ENCODE assay signal across 9 cellular contexts in the genomic region with DNA sequence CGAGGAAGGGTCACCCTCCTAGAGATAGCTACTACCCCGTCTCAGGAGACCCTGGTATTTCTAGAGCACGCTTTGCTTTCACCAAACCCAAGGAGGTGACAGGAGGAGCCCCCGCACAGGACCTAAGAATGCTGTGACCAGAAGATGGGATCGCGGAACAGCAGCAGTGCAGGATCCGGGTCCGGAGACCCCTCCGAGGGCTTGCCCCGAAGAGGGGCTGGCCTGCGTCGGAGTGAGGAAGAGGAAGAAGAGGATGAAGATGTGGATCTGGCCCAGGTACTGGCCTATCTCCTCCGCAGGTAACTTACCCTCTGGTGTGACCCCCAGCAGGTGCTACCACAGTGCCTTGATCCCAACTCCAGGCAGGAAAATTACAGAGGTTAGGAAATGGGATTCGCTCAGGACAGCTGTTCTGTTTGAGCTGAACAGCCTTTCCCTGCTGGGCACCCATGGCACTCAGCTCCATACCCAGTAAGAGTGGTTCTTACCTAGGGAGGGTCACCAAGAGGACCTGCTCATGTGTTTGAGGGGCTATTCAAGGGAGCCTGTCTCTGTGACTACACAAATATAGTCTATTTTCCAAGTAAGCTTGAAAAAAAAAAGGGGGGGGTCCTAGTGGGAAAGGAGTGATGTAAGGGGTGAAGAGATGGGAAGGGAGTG. TPM values are rescaled to one million over a fixed set of nuclear protein-coding genes. Genes with fewer than 3 reads are reported as not detected.
DNase-seq lines count a peak whose midpoint lies in the region; ATAC-seq lines count a peak whose summit lies in the region.
"Had no signal": no experiment of that assay in that cellular context is flagged by ENCODE, and none has a peak within 500 bp of the region (broad histone marks: within the 10 kb centered on the region; RNA-seq: fewer than 3 reads in every experiment).

No MANE protein-coding gene starts in this region.

- H3K4me3 ChIP-seq in HUES48 (ENCODE audit: low read depth, low read length) (peak overlapping the region; percentile 92), iPS-15b (ENCODE audit: low read depth, low read length) (peak overlapping the region; percentile 93)

- H3K9ac ChIP-seq in HUES48 (ENCODE audit: low read depth, low read length) = peak overlapping the region; percentile 55
- peak overlapping the region; percentile 74 for H3K9ac ChIP-seq in iPS-15b (ENCODE audit: low read depth, low read length)

- peaks cover 62% of the 10 kb centered on the region for H3K36me3 Mint-ChIP-seq in activated T-helper 17 cell treated with anti-CD3 and anti-CD28 coated beads, Interleukin-2, amount 50 U/mL, for 72 hours (ENCODE audit: low read depth)
- peaks cover 26 to 47% of the 10 kb centered on the region in 2 donors for H3K36me3 Mint-ChIP-seq in stimulated activated naive B cell treated with anti-CD40 and anti-IgM and Interleukin-4, amounts not matched to agents 10 μg/mL and 1 μg/mL and 100 μg/mL, for 72 hours

- H3K27me3 ChIP-seq in HUES48 (ENCODE audit: control insufficient read depth, insufficient read depth, low read length) (no peaks in the 10 kb centered on the region), iPS-15b (ENCODE audit: control insufficient read depth, insufficient read depth, low read length) (no peaks in the 10 kb centered on the region)

- no peaks in the 10 kb centered on the region for H3K27me3 Mint-ChIP-seq in activated T-helper 17 cell treated with anti-CD3 and anti-CD28 coated beads, Interleukin-2, amount 50 U/mL, for 72 hours
- H3K27me3 Mint-ChIP-seq in stimulated activated naive B cell treated with anti-CD40 and anti-IgM and Interleukin-4, amounts not matched to agents 10 μg/mL and 1 μg/mL and 100 μg/mL, for 72 hours = no peaks in the 10 kb centered on the region

- peaks cover 24% of the 10 kb centered on the region for H3K4me1 Mint-ChIP-seq in activated T-helper 17 cell treated with anti-CD3 and anti-CD28 coated beads, Interleukin-2, amount 50 U/mL, for 72 hours
- peaks cover 20 to 24% of the 10 kb centered on the region in 2 donors for H3K4me1 Mint-ChIP-seq in stimulated activated naive B cell treated with anti-CD40 and anti-IgM and Interleukin-4, amounts not matched to agents 10 μg/mL and 1 μg/mL and 100 μg/mL, for 72 hours

- DNase-seq in stimulated activated naive B cell treated with anti-CD40 and anti-IgM and Interleukin-4, amounts not matched to agents 10 μg/mL and 1 μg/mL and 100 μg/mL, for 72 hours = no peak
- no peak for DNase-seq in DMS153 (lab: John Stamatoyannopoulos, UW)
- no peak for DNase-seq in NCI-H1694 (lab: John Stamatoyannopoulos, UW)

- peak overlapping the region; percentile 100 for H3K4me3 Mint-ChIP-seq in activated T-helper 17 cell treated with anti-CD3 and anti-CD28 coated beads, Interleukin-2, amount 50 U/mL, for 72 hours
- peak overlapping the region; percentile 97 to 99 for H3K4me3 Mint-ChIP-seq in stimulated activated naive B cell treated with anti-CD40 and anti-IgM and Interleukin-4, amounts not matched to agents 10 μg/mL and 1 μg/mL and 100 μg/mL, for 72 hours

- H3K27ac Mint-ChIP-seq in activated T-helper 17 cell treated with anti-CD3 and anti-CD28 coated beads, Interleukin-2, amount 50 U/mL, for 72 hours = peak overlapping the region; percentile 98
- H3K27ac Mint-ChIP-seq in stimulated activated naive B cell treated with anti-CD40 and anti-IgM and Interleukin-4, amounts not matched to agents 10 μg/mL and 1 μg/mL and 100 μg/mL, for 72 hours = peak overlapping the region; percentile 100

- H3K36me3 ChIP-seq in HUES48 (ENCODE audit: control insufficient read depth, insufficient read depth, low read length) = peaks cover 38% of the 10 kb centered on the region
- H3K36me3 ChIP-seq in iPS-15b (ENCODE audit: control insufficient read depth, insufficient read depth, low read length) = peaks cover 23% of the 10 kb centered on the region

- H3K27ac ChIP-seq in HUES48 (ENCODE audit: low read depth, low read length) = peak overlapping the region; percentile 73

- no peaks in the 10 kb centered on the region for H3K9me3 ChIP-seq in HUES48 (ENCODE audit: control insufficient read depth, insufficient read depth, low read length)
- H3K9me3 ChIP-seq in iPS-15b (ENCODE audit: control insufficient read depth, insufficient read depth, low read length) = no peaks in the 10 kb centered on the region

- H3K4me1 ChIP-seq in HUES48 (ENCODE audit: control insufficient read depth, insufficient read depth, low read length) = no peaks in the 10 kb centered on the region
- peaks cover 3% of the 10 kb centered on the region for H3K4me1 ChIP-seq in iPS-15b (ENCODE audit: control insufficient read depth, insufficient read depth, low read length)

- ATAC-seq in activated T-helper 17 cell treated with anti-CD3 and anti-CD28 coated beads, Interleukin-2, amount 50 U/mL, for 72 hours (replicated peaks) = no peak
- no peak for ATAC-seq in stimulated activated naive B cell treated with anti-CD40 and anti-IgM and Interleukin-4, amounts not matched to agents 10 μg/mL and 1 μg/mL and 100 μg/mL, for 72 hours (replicated peaks)
- no peak for ATAC-seq in HG03196 (IDR thresholded peaks at IDR 0.05; ENCODE audit: unreplicated experiment)
- ATAC-seq in GM19455 (IDR thresholded peaks at IDR 0.05; ENCODE audit: unreplicated experiment) = no peak

- no peaks in the 10 kb centered on the region for H3K9me3 Mint-ChIP-seq in activated T-helper 17 cell treated with anti-CD3 and anti-CD28 coated beads, Interleukin-2, amount 50 U/mL, for 72 hours
- no peaks in the 10 kb centered on the region for H3K9me3 Mint-ChIP-seq in stimulated activated naive B cell treated with anti-CD40 and anti-IgM and Interleukin-4, amounts not matched to agents 10 μg/mL and 1 μg/mL and 100 μg/mL, for 72 hours

RNA-seq across cellular contexts. Expression of a gene that starts 0.8 kb away (rescaled TPM):
- total RNA-seq in activated T-helper 17 cell treated with anti-CD3 and anti-CD28 coated beads, Interleukin-2, amount 50 U/mL, for 72 hours = 1 to 10 TPM; 1.7 to 2.5 TPM

RNA-seq across cellular contexts. Expression of a gene that starts 1.0 kb away (rescaled TPM):
- total RNA-seq in activated T-helper 17 cell treated with anti-CD3 and anti-CD28 coated beads, Interleukin-2, amount 50 U/mL, for 72 hours = 10 to 100 TPM; 72.4 to 94.8 TPM

RNA-seq across cellular contexts. Expression of a gene that starts 14.9 kb away (rescaled TPM):
- under 1 TPM in 1 of 2 donors, not detected in 1; 0.58 TPM for total RNA-seq in activated T-helper 17 cell treated with anti-CD3 and anti-CD28 coated beads, Interleukin-2, amount 50 U/mL, for 72 hours
- total RNA-seq: HT1080 had no signal

RNA-seq across cellular contexts. Expression of a gene that starts 20.4 kb away (rescaled TPM):
- total RNA-seq in activated T-helper 17 cell treated with anti-CD3 and anti-CD28 coated beads, Interleukin-2, amount 50 U/mL, for 72 hours = 100 to 1,000 TPM; 361 to 375 TPM

RNA-seq across cellular contexts. Expression of a gene that starts 21.5 kb away (rescaled TPM):
- total RNA-seq in activated T-helper 17 cell treated with anti-CD3 and anti-CD28 coated beads, Interleukin-2, amount 50 U/mL, for 72 hours = 10 to 100 TPM; 31.4 to 57.6 TPM
